ENCODE assay signal across 1 cellular context in genomic region chr7:18345641-18346234, GRCh38.
TF ChIP-seq lines count a peak whose summit lies in the region.

No MANE protein-coding gene starts in this region.

TF ChIP-seq in K562, 482 proteins besides CTCF, POLR2A, EP300 and RAD21 (continued from another document):
- TF ChIP-seq ZNF282 (CRISPR knock-in tag; IDR thresholded peaks at IDR 0.05) (no peak), CTBP1 (IDR thresholded peaks at IDR 0.05; ENCODE audit: borderline replicate concordance) (no peak), ZNF184 (CRISPR knock-in tag; IDR thresholded peaks at IDR 0.05) (no peak), HMGXB4 (CRISPR knock-in tag; IDR thresholded peaks at IDR 0.05) (no peak), SAFB (IDR thresholded peaks at IDR 0.05; ENCODE audit: borderline replicate concordance, low read depth, low read length) (no peak), HNRNPUL1 (IDR thresholded peaks at IDR 0.05; ENCODE audit: low read length) (no peak), MBD2 (IDR thresholded peaks at IDR 0.05; ENCODE audit: borderline replicate concordance, low read depth) (no peak), NR2F6 (CRISPR knock-in tag; IDR thresholded peaks at IDR 0.05) (no peak), CC2D1A (IDR thresholded peaks at IDR 0.05) (peak; percentile 53; the same call in 1 of the 2 replicates), DLX4 (CRISPR knock-in tag; IDR thresholded peaks at IDR 0.05) (no peak), ZNF778 (CRISPR knock-in tag; IDR thresholded peaks at IDR 0.05) (no peak), FOXP1 (CRISPR knock-in tag; IDR thresholded peaks at IDR 0.05) (no peak), MITF (IDR thresholded peaks at IDR 0.05) (no peak), VEZF1 (CRISPR knock-in tag; IDR thresholded peaks at IDR 0.05) (no peak), BRF1 (IDR thresholded peaks at IDR 0.05; ENCODE audit: borderline replicate concordance, extremely low read depth, insufficient read length) (no peak), NFIC (IDR thresholded peaks at IDR 0.05) (0 out of 2 replicates have a peak, but pooled peaks have one; percentile 6), IRF2 (CRISPR knock-in tag; IDR thresholded peaks at IDR 0.05) (no peak), ILF3 (IDR thresholded peaks at IDR 0.05; ENCODE audit: borderline replicate concordance) (no peak), MTA2 (IDR thresholded peaks at IDR 0.05; ENCODE audit: low read depth) (no peak), CREM (IDR thresholded peaks at IDR 0.05; ENCODE audit: low read depth) (no peak), KDM4B (IDR thresholded peaks at IDR 0.05; ENCODE audit: borderline replicate concordance in 2 of 2, low read depth in 1 of 2) (no peak), ATF4 (CRISPR knock-in tag; IDR thresholded peaks at IDR 0.05) (no peak), MYNN (IDR thresholded peaks at IDR 0.05) (no peak), MYNN (CRISPR knock-in tag; IDR thresholded peaks at IDR 0.05) (no peak), ZNF431 (CRISPR knock-in tag; IDR thresholded peaks at IDR 0.05) (no peak), ZBTB49 (CRISPR knock-in tag; IDR thresholded peaks at IDR 0.05; ENCODE audit: borderline replicate concordance) (no peak), KHSRP (IDR thresholded peaks at IDR 0.05) (no peak)
